Comparison of ENCODE assay signal across 20 cellular contexts in genomic region chr4:104420766-104421165, GRCh38.
DNase-seq lines count a peak whose midpoint lies in the region; ATAC-seq lines count a peak whose summit lies in the region.
"Had no signal": no experiment of that assay in that cellular context is flagged by ENCODE, and none has a peak within 500 bp of the region (broad histone marks: within the 10 kb centered on the region; RNA-seq: fewer than 3 reads in every experiment).

No MANE protein-coding gene starts in this region.

- peak overlapping the region; percentile 14 for H3K4me2 ChIP-seq in skeletal muscle satellite cell (ENCODE audit: low read length)

- no peak overlapping the region for H3K9ac ChIP-seq in skeletal muscle satellite cell (ENCODE audit: low read depth, low read length)

- H3K27ac ChIP-seq in cingulate gyrus (ENCODE audit: low read depth, low read length) = peak overlapping the region; percentile 24
- H3K27ac ChIP-seq: sigmoid colon, thoracic aorta had no signal

- H3K4me3 ChIP-seq in skeletal muscle satellite cell (ENCODE audit: low read length) = no peak overlapping the region
- H3K4me3 ChIP-seq: sigmoid colon, thoracic aorta had no signal

- peak; percentile 80 for DNase-seq in NCI-H2227 treated with DMSO at 0.1 percent for 48 hours (lab: John Stamatoyannopoulos, UW)
- DNase-seq in left kidney (ENCODE audit: low read depth, low spot score) = peak; percentile 50
- no peak for DNase-seq in NCI-H187 treated with DMSO at 0.1 percent for 48 hours (lab: John Stamatoyannopoulos, UW)
- DNase-seq in stimulated activated naive CD4-positive, alpha-beta T cell (lab: John Stamatoyannopoulos, UW) = no peak
- DNase-seq: activated CD4-positive, alpha-beta T cell treated with anti-CD3 and anti-CD28 coated beads, Interleukin-2, amount 10 ng/mL, durations not matched to agents 7 days and 5 days; activated naive CD4-positive, alpha-beta T cell treated with anti-CD3 and anti-CD28 coated beads, Interleukin-2, amount 50 U/mL, for 16 hours; foreskin fibroblast; GF-D8; HCEC 1CT; immature natural killer cell; IMR-90; NCI-H2029; NCI-H524; sigmoid colon; stimulated activated CD4-positive, alpha-beta T cell treated with anti-CD3 and anti-CD28 coated beads, Interleukin-4, amount 100 ng/mL, for 24 hours; stimulated activated CD8-positive, alpha-beta memory T cell treated with anti-CD3 and anti-CD28 coated beads, Interleukin-4, amount 100 ng/mL, for 48 hours had no signal

- H3K27me3 ChIP-seq in skeletal muscle satellite cell (ENCODE audit: control insufficient read depth, insufficient read depth, low read length) = no peaks in the 10 kb centered on the region
- H3K27me3 ChIP-seq: sigmoid colon had no signal

- H3K4me1 ChIP-seq in skeletal muscle satellite cell (ENCODE audit: control insufficient read depth, insufficient read depth, low read length) = peaks cover 4% of the 10 kb centered on the region
- H3K4me1 ChIP-seq: sigmoid colon had no signal

- H3K9me3 ChIP-seq in skeletal muscle satellite cell (replicated peaks; ENCODE audit: low read length) = no peaks in the 10 kb centered on the region
- H3K9me3 ChIP-seq: sigmoid colon, thoracic aorta had no signal

- H3K36me3 ChIP-seq in skeletal muscle satellite cell (ENCODE audit: insufficient read depth, low read length) = no peaks in the 10 kb centered on the region
- H3K36me3 ChIP-seq: sigmoid colon, thoracic aorta had no signal

- no peak for ATAC-seq in HG02763 (IDR thresholded peaks at IDR 0.05; ENCODE audit: unreplicated experiment)

Comparison
In these comparisons a context has a peak if more than half of its experiments do, and no peak if none do; other contexts are left out.
1. DNase-seq: peak in NCI-H2227 treated with DMSO at 0.1 percent for 48 hours (single experiment) and left kidney (single experiment); none in NCI-H187 treated with DMSO at 0.1 percent for 48 hours (single experiment) and stimulated activated naive CD4-positive, alpha-beta T cell (0 of 6).